16 cellular contexts compared by ENCODE assay signal in the genomic region with DNA sequence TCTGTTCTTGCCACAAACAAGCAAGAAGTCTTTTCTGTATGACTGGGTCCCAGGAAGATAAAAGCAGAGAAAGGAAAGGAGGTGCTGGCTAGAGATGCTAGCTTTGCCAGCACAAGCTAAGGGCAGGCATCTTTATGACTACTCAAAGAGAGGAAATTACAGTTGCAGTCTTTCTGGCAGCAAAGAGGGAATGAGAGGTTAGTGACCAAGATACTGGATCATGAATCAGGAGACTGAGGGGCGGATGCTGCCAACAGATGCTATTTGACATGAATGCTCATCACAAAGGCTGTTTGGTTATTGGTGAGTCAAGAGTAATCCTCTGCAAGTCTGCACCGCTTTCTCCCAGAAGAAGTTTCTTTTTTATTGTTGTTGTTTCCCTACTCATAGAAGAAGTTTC. TPM values are rescaled to one million over a fixed set of nuclear protein-coding genes. Genes with fewer than 3 reads are reported as not detected.
DNase-seq lines count a peak whose midpoint lies in the region; ATAC-seq and TF ChIP-seq lines count a peak whose summit lies in the region.
"Had no signal": no experiment of that assay in that cellular context is flagged by ENCODE, and none has a peak within 500 bp of the region (broad histone marks: within the 10 kb centered on the region; RNA-seq: fewer than 3 reads in every experiment).

No MANE protein-coding gene starts in this region.

- TF ChIP-seq CTCF in AG09309 (IDR thresholded peaks at IDR 0.05; ENCODE audit: control insufficient read depth, insufficient read depth, low read depth, low read length, missing control alignments) (no peak), astrocyte of the spinal cord (IDR thresholded peaks at IDR 0.05; ENCODE audit: low read depth, low read length) (no peak)

- DNase-seq in NCI-H82 (lab: John Stamatoyannopoulos, UW) (peak; percentile 44), NCI-H82 treated with DMSO at 0.1 percent for 48 hours (lab: John Stamatoyannopoulos, UW; ENCODE audit: unreplicated experiment) (no peak), AG09309 (ENCODE audit: low read depth) (peak; percentile 38), M059J (ENCODE audit: low read depth) (peak; percentile 26), astrocyte of the spinal cord (ENCODE audit: low read depth, low spot score) (peak; percentile 7), LoVo (ENCODE audit: low spot score) (no peak)
- DNase-seq: activated CD4-positive, alpha-beta T cell treated with anti-CD3 and anti-CD28 coated beads, Interleukin-2, amount 50 U/mL, for 48 hours; caudate nucleus; dorsolateral prefrontal cortex; H7; NCI-H1694 treated with DMSO at 0.1 percent for 48 hours; stimulated activated CD4-positive, alpha-beta T cell treated with anti-CD3 and anti-CD28 coated beads, Interleukin-4, amount 100 ng/mL, for 4 hours had no signal

- in situ Hi-C loops in astrocyte of the spinal cord (cut with HindIII; ENCODE audit: low sequenced_read_pairs): no loop called here

- ATAC-seq in HG02588 (IDR thresholded peaks at IDR 0.05; ENCODE audit: unreplicated experiment) (no peak), HG02884 (IDR thresholded peaks at IDR 0.05; ENCODE audit: unreplicated experiment) (no peak)

- H3K4me3 ChIP-seq in AG09309 (ENCODE audit: control insufficient read depth, low read depth, low read length) (no peak overlapping the region), astrocyte of the spinal cord (ENCODE audit: low read depth, low read length) (no peak overlapping the region)
- H3K4me3 ChIP-seq: dorsolateral prefrontal cortex, skin epidermis, vagina had no signal

RNA-seq across cellular contexts. Expression of a gene that starts 5.5 kb away (rescaled TPM):
- 29.8 and 44.2 TPM in 2 replicates for total RNA-seq in M059J (2014; rRNA removed; shearing (Covaris generic))

Comparison
In these comparisons a context has a peak if more than half of its experiments do, and no peak if none do; other contexts are left out.
1. DNase-seq: peak in NCI-H82 (single experiment), AG09309 (single experiment), M059J (single experiment) and astrocyte of the spinal cord (single experiment); none in NCI-H82 treated with DMSO at 0.1 percent for 48 hours (single experiment) and LoVo (single experiment).